ENCODE assay signal across 8 cellular contexts in genomic region chr2:120222186-120223033, GRCh38. TPM values are rescaled to one million over a fixed set of nuclear protein-coding genes. Genes with fewer than 3 reads are reported as not detected.
A peak's percentile ranks its signal among the peaks of the same experiment; 100 is the strongest.
DNase-seq lines count a peak whose midpoint lies in the region; ATAC-seq, FAIRE-seq and TF ChIP-seq lines count a peak whose summit lies in the region.

No MANE protein-coding gene starts in this region.

- H3K27me3 ChIP-seq in AG04450 (ENCODE audit: control insufficient read depth, insufficient read depth, low read length) = no peaks in the 10 kb centered on the region
- no peaks in the 10 kb centered on the region for H3K27me3 ChIP-seq in Karpas-422 (ENCODE audit: low read length)
- H3K27me3 ChIP-seq in dorsolateral prefrontal cortex = no peaks in the 10 kb centered on the region

- ATAC-seq in naive thymus-derived CD8-positive, alpha-beta T cell = no peak
- ATAC-seq in HG02938 (IDR thresholded peaks at IDR 0.05; ENCODE audit: unreplicated experiment) = no peak

- no peaks in the 10 kb centered on the region for H3K27me3 Mint-ChIP-seq in naive thymus-derived CD8-positive, alpha-beta T cell

- peak overlapping the region; percentile 75; the same call in 1 of the 2 replicates for H3K9ac ChIP-seq in Karpas-422 (ENCODE audit: low read length)

- FAIRE-seq in HTR-8/SVneo (lab: Jason Lieb, UNC) = no peak

- H3K4me1 Mint-ChIP-seq in naive thymus-derived CD8-positive, alpha-beta T cell = peaks cover 7 to 60% (median 58%) of the 10 kb centered on the region in 4 donors

- H3K27ac Mint-ChIP-seq in naive thymus-derived CD8-positive, alpha-beta T cell = peak overlapping the region; percentile 84 to 96 (median 90)

- H3K9me3 ChIP-seq in AG04450 (ENCODE audit: control insufficient read depth, insufficient read depth, low read length) = peaks cover 8% of the 10 kb centered on the region
- no peaks in the 10 kb centered on the region for H3K9me3 ChIP-seq in Karpas-422 (ENCODE audit: low read length)

- H3K27ac ChIP-seq in AG04450 (ENCODE audit: low read depth, low read length) (peak overlapping the region; percentile 31), Karpas-422 (ENCODE audit: low read length) (no peak overlapping the region), dorsolateral prefrontal cortex (peak overlapping the region in 56 of 59 donors; percentile 75 to 96 (median 90))

- H2AFZ ChIP-seq in Karpas-422 (ENCODE audit: low read length) = peak overlapping the region; percentile 98; the same call in 1 of the 2 replicates

- CTCF ChIA-PET in AG04450 (lab: Charles Lee) = interaction anchor here (0.6 to 1.5 kb wide), 6 partner anchors 9 to 520 kb away, joined by 3 to 6 read pairs (median 3); no protein-coding TSS in a partner anchor

- POLR2A ChIA-PET in AG04450 (lab: Yijun Ruan, JAX) = interaction anchor here (1.5 kb wide), 1 partner anchor 30 kb away, joined by 11 read pairs; the partner anchor contains the start of gene RALB
- POLR2A ChIA-PET in naive thymus-derived CD8-positive, alpha-beta T cell (lab: Charles Lee) = interaction anchor here (0.6 to 4.8 kb wide), 12 partner anchors 8 to 463 kb away, joined by 3 to 28 read pairs (median 4); partner anchors contain the start of genes PTPN4 and RALB

- peaks cover 0 to 41% (median 13%) of the 10 kb centered on the region in 9 donors for H3K9me3 Mint-ChIP-seq in naive thymus-derived CD8-positive, alpha-beta T cell

- DNase-seq in AG04450 (ENCODE audit: low read depth, low spot score) = no peak
- DNase-seq in Karpas-422 = no peak
- DNase-seq in dorsolateral prefrontal cortex = peak in 4 of 10 donors; percentile 19 to 48 (median 36)
- no peak for DNase-seq in naive thymus-derived CD8-positive, alpha-beta T cell
- no peak for DNase-seq in foreskin melanocyte
- DNase-seq in NCI-H774 (lab: John Stamatoyannopoulos, UW) = no peak
- DNase-seq in HTR-8/SVneo (ENCODE audit: insufficient read length, low spot score) = no peak

- no peaks in the 10 kb centered on the region for H4K20me1 ChIP-seq in Karpas-422 (ENCODE audit: insufficient read depth, low read depth, low read length)

- peak overlapping the region; percentile 88 for H3K4me2 ChIP-seq in Karpas-422 (ENCODE audit: low read depth, low read length, poor library complexity, severe bottlenecking)

- peaks cover 17 to 37% (median 23%) of the 10 kb centered on the region in 3 donors for H3K36me3 Mint-ChIP-seq in naive thymus-derived CD8-positive, alpha-beta T cell

- intact Hi-C loops in dorsolateral prefrontal cortex (cut with DNase I) = loop anchor here (1.0 to 10.0 kb wide), 4 partner anchors 30 to 92 kb away; partner anchors contain the start of gene RALB (in 2 of the 2)

- peak overlapping the region; percentile 74 to 93 (median 80) for H3K4me3 Mint-ChIP-seq in naive thymus-derived CD8-positive, alpha-beta T cell

- H3K9me2 ChIP-seq in Karpas-422 (replicated peaks; ENCODE audit: insufficient read depth, low read length) = no peaks in the 10 kb centered on the region

- H3K36me3 ChIP-seq in Karpas-422 (ENCODE audit: insufficient read depth, low read length) = no peaks in the 10 kb centered on the region

- H3K4me3 ChIP-seq in AG04450 (ENCODE audit: low read depth, low read length) (peak overlapping the region; percentile 66), Karpas-422 (ENCODE audit: low read length) (peak overlapping the region; percentile 76), dorsolateral prefrontal cortex (peak overlapping the region; percentile 61 to 90 (median 80))

- H3K4me1 ChIP-seq in Karpas-422 (ENCODE audit: low read length) = peaks cover 25% of the 10 kb centered on the region

- no peak for TF ChIP-seq CTCF in AG04450 (IDR thresholded peaks at IDR 0.05; ENCODE audit: low read depth, low read length)
- no peak for TF ChIP-seq CTCF in dorsolateral prefrontal cortex (IDR thresholded peaks at IDR 0.05 in 54 of 56, conservative IDR thresholded peaks at IDR 0.05 in 2 of 56; ENCODE audit: low read depth in 1 of 56, partially characterized antibody in 56 of 56)

- 0 out of 2 replicates have a peak, but pooled peaks cover 7% of the 10 kb centered on the region for H3K79me2 ChIP-seq in Karpas-422 (ENCODE audit: low read length)

RNA-seq across cellular contexts. Expression of gene TMEM185B, which starts 0.8 kb away (rescaled TPM):
- polyA plus RNA-seq in AG04450 (2011; rRNA removed) = 21.8 and 24.3 TPM in 2 replicates
- 11.6 and 12.3 TPM in 2 replicates for polyA minus RNA-seq in AG04450 (2011; rRNA and poly(A)+ RNA removed)
- total RNA-seq in Karpas-422 (2014; rRNA removed; shearing (Covaris generic); ENCODE audit: low replicate concordance) = 12.9 and 13.0 TPM in 2 replicates
- 10 to 100 TPM; 11.4 to 24.4 (median 15.6) TPM for total RNA-seq in dorsolateral prefrontal cortex
- 10 to 100 TPM; 18.5 to 20.5 TPM for total RNA-seq in naive thymus-derived CD8-positive, alpha-beta T cell
- polyA plus RNA-seq in naive thymus-derived CD8-positive, alpha-beta T cell = 10 to 100 TPM; 12.7 to 16.7 (median 13.8) TPM

RNA-seq across cellular contexts. Expression of gene RALB, which starts 30.2 kb away (rescaled TPM):
- polyA plus RNA-seq in AG04450 (2011; rRNA removed) = 55.1 and 69.6 TPM in 2 replicates
- 28.8 and 42.0 TPM in 2 replicates for polyA minus RNA-seq in AG04450 (2011; rRNA and poly(A)+ RNA removed)
- 7.2 and 19.4 TPM in 2 replicates for total RNA-seq in Karpas-422 (2014; rRNA removed; shearing (Covaris generic); ENCODE audit: low replicate concordance)
- 10 to 100 TPM; 29.9 to 98.4 (median 61.4) TPM for total RNA-seq in dorsolateral prefrontal cortex
- 10 to 100 TPM; 12.3 to 13.8 TPM for total RNA-seq in naive thymus-derived CD8-positive, alpha-beta T cell
- polyA plus RNA-seq in naive thymus-derived CD8-positive, alpha-beta T cell = 10 to 100 TPM; 17.6 to 25.8 (median 19.1) TPM
